ENCODE assay signal across 19 cellular contexts in the genomic region with DNA sequence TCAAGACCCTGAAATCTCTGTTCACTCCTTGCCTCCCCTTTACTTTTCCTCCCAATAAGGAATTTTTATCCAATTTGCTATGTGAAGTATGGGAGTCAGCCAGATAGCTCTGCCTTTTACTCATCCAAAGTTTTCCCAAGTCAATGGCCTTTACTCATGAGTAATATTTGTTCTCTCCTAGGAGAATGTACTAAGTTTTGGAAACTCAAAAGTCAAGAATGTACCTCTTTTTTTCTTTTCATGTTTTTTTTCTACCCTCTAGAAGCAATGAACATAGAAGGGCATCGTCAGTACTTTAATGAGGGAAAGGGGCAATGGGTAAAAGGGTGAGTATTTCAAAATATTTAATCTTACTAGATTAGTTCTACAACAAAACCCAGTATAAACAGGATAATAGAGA.
"Had no signal": no experiment of that assay in that cellular context is flagged by ENCODE, and none has a peak within 500 bp of the region (broad histone marks: within the 10 kb centered on the region; RNA-seq: fewer than 3 reads in every experiment).

No MANE protein-coding gene starts in this region.

- H3K4me3 ChIP-seq: adrenal gland, skin epidermis, tibial nerve had no signal

- H3K27ac Mint-ChIP-seq: activated CD8-positive, alpha-beta T cell treated with anti-CD3 and anti-CD28 coated beads for 36 hours; brain; dendritic cell treated with granulocyte-macrophage colony-stimulating factor and Interleukin-4, amounts not matched to agents 40 ng/mL and 50 ng/mL, for 4 days; stimulated activated naive B cell treated with anti-CD40 and anti-IgM and Interleukin-4, amounts not matched to agents 10 μg/mL and 1 μg/mL and 100 μg/mL, for 72 hours; WTC11 had no signal

- H3K9me3 Mint-ChIP-seq: activated CD8-positive, alpha-beta T cell treated with anti-CD3 and anti-CD28 coated beads for 36 hours; activated T-cell treated with anti-CD3 and anti-CD28 coated beads, Interleukin-2, amount 50 U/mL, for 4 hours; central memory CD8-positive, alpha-beta T cell; stimulated activated naive B cell treated with anti-CD40 and anti-IgM and Interleukin-4, amounts not matched to agents 10 μg/mL and 1 μg/mL and 100 μg/mL, for 72 hours; WTC11 had no signal

- DNase-seq: activated CD4-positive, alpha-beta T cell treated with anti-CD3 and anti-CD28 coated beads for 4 hours; activated CD8-positive, alpha-beta T cell treated with anti-CD3 and anti-CD28 coated beads for 36 hours; activated effector memory CD4-positive, alpha-beta T cell treated with Interleukin-2 at 50 U/mL for 16 hours; activated naive CD4-positive, alpha-beta T cell treated with anti-CD3 and anti-CD28 coated beads, Interleukin-2, amount 50 U/mL, for 16 hours; activated T-cell treated with anti-CD3 and anti-CD28 coated beads, Interleukin-2, amount 50 U/mL, for 4 hours; adrenal gland; effector memory CD4-positive, alpha-beta T cell; stimulated activated CD4-positive, alpha-beta T cell treated with anti-CD3 and anti-CD28 coated beads, Interleukin-15, amount 100 ng/mL, for 24 hours; stimulated activated CD4-positive, alpha-beta T cell treated with anti-CD3 and anti-CD28 coated beads, Interleukin-4, amount 100 ng/mL, for 1 hour; stimulated activated naive B cell treated with anti-CD40 and anti-IgM and Interleukin-4, amounts not matched to agents 10 μg/mL and 1 μg/mL and 100 μg/mL, for 72 hours; substantia nigra; SW 1271 had no signal

- H3K4me1 Mint-ChIP-seq: central memory CD8-positive, alpha-beta T cell; stimulated activated naive B cell treated with anti-CD40 and anti-IgM and Interleukin-4, amounts not matched to agents 10 μg/mL and 1 μg/mL and 100 μg/mL, for 72 hours had no signal

- H3K27me3 ChIP-seq: adrenal gland, tibial nerve had no signal

- H3K27me3 Mint-ChIP-seq: central memory CD8-positive, alpha-beta T cell; dendritic cell treated with granulocyte-macrophage colony-stimulating factor and Interleukin-4, amounts not matched to agents 40 ng/mL and 50 ng/mL, for 4 days; stimulated activated naive B cell treated with anti-CD40 and anti-IgM and Interleukin-4, amounts not matched to agents 10 μg/mL and 1 μg/mL and 100 μg/mL, for 72 hours had no signal

- H3K36me3 ChIP-seq: adrenal gland, tibial nerve had no signal

- H2AFZ ChIP-seq: parathyroid adenoma had no signal

- H3K36me3 Mint-ChIP-seq: brain; stimulated activated naive B cell treated with anti-CD40 and anti-IgM and Interleukin-4, amounts not matched to agents 10 μg/mL and 1 μg/mL and 100 μg/mL, for 72 hours; WTC11 had no signal

- H3K9me3 ChIP-seq: adrenal gland had no signal

- H3K9ac ChIP-seq: parathyroid adenoma had no signal

- H3K27ac ChIP-seq: adrenal gland, parathyroid adenoma, skin epidermis, tibial nerve had no signal

- ATAC-seq: activated CD8-positive, alpha-beta T cell treated with anti-CD3 and anti-CD28 coated beads for 36 hours; activated T-cell treated with anti-CD3 and anti-CD28 coated beads, Interleukin-2, amount 50 U/mL, for 4 hours; stimulated activated naive B cell treated with anti-CD40 and anti-IgM and Interleukin-4, amounts not matched to agents 10 μg/mL and 1 μg/mL and 100 μg/mL, for 72 hours; WTC11 had no signal

- H3K4me3 Mint-ChIP-seq: activated CD8-positive, alpha-beta T cell treated with anti-CD3 and anti-CD28 coated beads for 36 hours; activated T-cell treated with anti-CD3 and anti-CD28 coated beads, Interleukin-2, amount 50 U/mL, for 4 hours; brain; central memory CD8-positive, alpha-beta T cell; dendritic cell treated with granulocyte-macrophage colony-stimulating factor and Interleukin-4, amounts not matched to agents 40 ng/mL and 50 ng/mL, for 4 days; stimulated activated naive B cell treated with anti-CD40 and anti-IgM and Interleukin-4, amounts not matched to agents 10 μg/mL and 1 μg/mL and 100 μg/mL, for 72 hours; WTC11 had no signal

- H3K4me1 ChIP-seq: adrenal gland, parathyroid adenoma, tibial nerve had no signal
